In the genomic region with DNA sequence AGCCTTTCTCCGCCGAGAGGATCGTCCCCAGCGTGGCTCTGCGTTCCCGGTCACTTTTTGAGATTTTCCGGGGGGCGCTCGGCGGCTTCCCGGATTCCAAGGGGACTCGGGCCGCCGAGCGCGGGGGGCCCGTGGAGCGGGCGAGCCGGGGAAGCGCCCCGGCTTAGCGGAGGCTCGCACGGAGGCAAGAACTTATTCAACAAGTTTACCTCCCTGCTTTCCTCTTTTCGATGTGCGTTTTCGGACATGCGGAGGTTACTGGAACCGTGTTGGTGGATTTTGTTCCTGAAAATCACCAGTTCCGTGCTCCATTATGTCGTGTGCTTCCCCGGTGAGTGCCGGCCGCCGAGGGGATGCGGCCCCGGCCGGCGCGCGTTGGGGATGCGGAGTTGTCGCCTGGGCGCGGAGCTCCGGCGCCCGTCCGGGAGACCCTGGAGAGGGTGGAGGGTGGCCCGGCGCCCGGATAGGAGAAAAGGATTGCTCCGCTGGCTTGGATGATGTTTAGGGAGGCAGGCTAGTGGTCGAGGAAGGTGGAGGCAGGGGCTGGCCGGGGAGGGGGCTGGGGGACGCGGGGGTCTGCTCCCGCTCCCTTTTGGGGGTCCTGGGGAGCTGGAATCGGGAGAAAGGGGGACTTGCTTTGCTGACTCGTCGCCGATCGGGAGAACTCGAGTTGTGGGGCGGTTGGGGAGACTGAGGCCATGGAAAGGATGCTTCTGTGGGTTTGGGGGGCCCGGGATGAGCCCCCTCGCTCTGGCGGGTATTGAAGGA, we compare ENCODE assay signal across 9 cellular contexts. TPM values are rescaled to one million over a fixed set of nuclear protein-coding genes. Genes with fewer than 3 reads are reported as not detected.
A peak's percentile ranks its signal among the peaks of the same experiment; 100 is the strongest.
DNase-seq lines count a peak whose midpoint lies in the region; ATAC-seq and TF ChIP-seq lines count a peak whose summit lies in the region.
"Had no signal": no experiment of that assay in that cellular context is flagged by ENCODE, and none has a peak within 500 bp of the region (broad histone marks: within the 10 kb centered on the region; RNA-seq: fewer than 3 reads in every experiment).

No MANE protein-coding gene starts in this region.

- TF ChIP-seq CTCF in chondrocyte (IDR thresholded peaks at IDR 0.05) = no peak

- ATAC-seq in memory B cell (ENCODE audit: low read depth) (no peak), aorta (ENCODE audit: low FRiP score) (no peak), GM18909 (IDR thresholded peaks at IDR 0.05; ENCODE audit: poor library complexity, unreplicated experiment) (no peak)
- ATAC-seq: K562 had no signal

- in situ Hi-C loops in KBM-7 (cut with MboI; ENCODE audit: low pct_unique_long_range_greater_than_20kb, low sequenced_read_pairs) = no loop called here

- H3K4me1 Mint-ChIP-seq in chondrocyte (ENCODE audit: low read depth) = peaks cover 35% of the 10 kb centered on the region
- peaks cover 3% of the 10 kb centered on the region for H3K4me1 Mint-ChIP-seq in memory B cell

- peak overlapping the region; percentile 48 to 89 for H3K27ac ChIP-seq in aorta (ENCODE audit: low read depth in 1 of 2, low read length in 2 of 2)

- DNase-seq in D341Med (ENCODE audit: low spot score) (peak; percentile 73), KBM-7 (peak; percentile 47), chondrocyte (ENCODE audit: low spot score) (no peak), memory B cell (ENCODE audit: low spot score in 2 of 2) (no peak), aorta (peak; percentile 54 to 80), midbrain (lab: John Stamatoyannopoulos, UW) (no peak), NCI-H187 (lab: John Stamatoyannopoulos, UW) (no peak)

- H3K36me3 ChIP-seq in aorta (ENCODE audit: control insufficient read depth in 1 of 2, insufficient read depth in 2 of 2, low read length in 1 of 2) = no peaks in the 10 kb centered on the region

- H3K9me3 ChIP-seq in aorta (ENCODE audit: control insufficient read depth, low read length) = no peaks in the 10 kb centered on the region

- intact Hi-C loops in aorta (cut with DNase I) = loop anchor here (5.0 to 10.0 kb wide), 7 partner anchors 260 to 625 kb away; a partner anchor contains a TSS

- no peaks in the 10 kb centered on the region for H3K4me1 ChIP-seq in aorta (ENCODE audit: control insufficient read depth in 1 of 2, insufficient read depth in 2 of 2, low read length in 2 of 2)

- peaks cover 2% of the 10 kb centered on the region for H3K27me3 Mint-ChIP-seq in chondrocyte (ENCODE audit: low read depth)
- H3K27me3 Mint-ChIP-seq in memory B cell = peaks cover 16% of the 10 kb centered on the region

- H3K9me3 Mint-ChIP-seq in chondrocyte (ENCODE audit: low read depth) (peaks cover 8% of the 10 kb centered on the region), memory B cell (no peaks in the 10 kb centered on the region)

- WGBS in aorta, 2 donors = 0 to 1% methylated on average over 69 of the region's 69 CpGs

- H3K36me3 Mint-ChIP-seq in chondrocyte (ENCODE audit: low read depth) (peaks cover 2% of the 10 kb centered on the region), memory B cell (no peaks in the 10 kb centered on the region)

- peak overlapping the region; percentile 87 for H3K27ac Mint-ChIP-seq in chondrocyte (ENCODE audit: unreplicated experiment)
- H3K27ac Mint-ChIP-seq in memory B cell = no peak overlapping the region

- peak overlapping the region; percentile 97 to 99 for H3K4me3 ChIP-seq in aorta (ENCODE audit: low read length in 2 of 2)
- H3K4me3 ChIP-seq: K562 had no signal

- H3K27me3 ChIP-seq in aorta (ENCODE audit: control insufficient read depth in 1 of 2, insufficient read depth in 2 of 2, low read length in 1 of 2) = no peaks in the 10 kb centered on the region

- H3K4me3 Mint-ChIP-seq in chondrocyte (ENCODE audit: unreplicated experiment) (peak overlapping the region; percentile 97), memory B cell (peak overlapping the region; percentile 76)

RNA-seq across cellular contexts. Expression of a gene that starts 0.9 kb away (rescaled TPM):
- 41.8 to 45.5 TPM (median 44.0 TPM) in 3 replicates for total RNA-seq in chondrocyte
- total RNA-seq in aorta = 100 to 1,000 TPM in 1 of 2 donors, 10 to 100 TPM in 1; 85.0 to 150 TPM
- 10 to 100 TPM in 1 of 2 donors, 1 to 10 TPM in 1; 5.3 to 19.8 TPM for polyA plus RNA-seq in aorta
- polyA plus RNA-seq: K562 had no signal

Comparison
In these comparisons a context has a peak if more than half of its experiments do, and no peak if none do; other contexts are left out.
1. DNase-seq: peak in D341Med (single experiment), KBM-7 (single experiment) and aorta (2 of 2); none in chondrocyte (single experiment), memory B cell (0 of 2), midbrain (single experiment) and NCI-H187 (0 of 2).